ENCODE assay signal across 9 cellular contexts in the genomic region with DNA sequence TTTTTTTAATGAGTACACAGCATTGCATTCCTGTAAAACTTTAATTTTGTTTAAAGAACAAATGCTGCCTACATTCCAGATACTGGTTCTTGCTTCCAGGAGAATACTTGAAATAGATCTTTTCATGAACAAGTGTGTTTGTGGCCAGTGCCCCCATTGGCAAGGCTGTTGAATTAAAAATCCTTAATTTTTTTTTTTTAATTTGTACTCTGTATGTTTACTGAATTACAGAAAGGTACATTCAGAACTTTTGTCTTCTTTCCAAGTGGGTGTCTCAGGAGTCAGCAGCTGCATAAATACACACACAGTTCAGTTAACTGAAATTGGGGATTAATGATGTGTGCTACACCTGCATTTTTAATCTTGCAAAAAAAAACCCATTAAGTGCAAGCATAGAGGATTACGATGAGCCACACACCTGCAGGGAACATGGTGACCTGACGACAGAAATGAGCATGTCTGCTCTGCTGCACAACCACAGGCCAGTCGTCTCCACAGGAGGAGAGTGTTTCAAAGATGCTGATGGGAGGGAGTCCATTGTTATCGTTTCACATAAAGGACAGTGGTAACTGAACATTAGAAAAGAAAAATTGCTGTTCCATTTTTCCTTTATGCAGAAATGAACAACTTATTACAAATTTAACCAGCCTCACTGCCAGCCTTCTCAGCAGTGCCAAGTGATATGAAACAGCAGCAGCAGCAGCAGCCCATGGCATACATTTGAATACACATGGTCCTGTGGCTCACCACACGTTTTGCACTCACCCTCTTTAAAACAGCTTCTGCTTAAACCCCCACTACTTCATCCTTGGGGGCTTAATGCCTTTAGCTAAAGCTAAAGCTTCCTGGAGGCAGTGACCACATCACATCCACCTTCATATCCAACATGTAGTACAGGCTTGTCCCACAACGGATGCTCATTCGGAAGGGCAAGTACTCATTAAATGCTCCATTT.
A peak's percentile ranks its signal among the peaks of the same experiment; 100 is the strongest.
DNase-seq lines count a peak whose midpoint lies in the region; ATAC-seq and TF ChIP-seq lines count a peak whose summit lies in the region.
"Had no signal": no experiment of that assay in that cellular context is flagged by ENCODE, and none has a peak within 500 bp of the region (broad histone marks: within the 10 kb centered on the region; RNA-seq: fewer than 3 reads in every experiment).

No MANE protein-coding gene starts in this region.

- WGBS in esophagus muscularis mucosa: 70% methylated on average over 7 of the region's 7 CpGs

- H3K27ac ChIP-seq in esophagus muscularis mucosa (replicated peaks in 1 of 4): peak overlapping the region; percentile 46 to 63 (median 57)

- no peak for TF ChIP-seq EP300 in esophagus muscularis mucosa (IDR thresholded peaks at IDR 0.05)

- peaks cover 11 to 25% (median 20%) of the 10 kb centered on the region in 4 donors for H3K4me1 ChIP-seq in esophagus muscularis mucosa

- intact Hi-C loops in esophagus muscularis mucosa (cut with DNase I): no loop called here

- peak; percentile 48 for ATAC-seq in GM18520 (IDR thresholded peaks at IDR 0.05; ENCODE audit: unreplicated experiment)
- ATAC-seq in HG02610 (IDR thresholded peaks at IDR 0.05; ENCODE audit: unreplicated experiment): peak; percentile 61

- no peaks in the 10 kb centered on the region for H3K36me3 ChIP-seq in esophagus muscularis mucosa

- DNase-seq in NCI-H1092 (lab: John Stamatoyannopoulos, UW) (peak; percentile 46), esophagus muscularis mucosa (ENCODE audit: extremely low spot score) (no peak), HT-29 (ENCODE audit: low spot score) (no peak), SIG-M5 (lab: John Stamatoyannopoulos, UW) (no peak), T1000 (lab: John Stamatoyannopoulos, UW) (no peak)
- no peak for DNase-seq in activated T-cell treated with anti-CD3 and anti-CD28 coated beads, Interleukin-2, amount 50 U/mL, for 48 hours
- DNase-seq: activated B cell treated with CpG ODN at 0.5 μM for 24 hours had no signal

- no peak overlapping the region for H3K4me3 ChIP-seq in esophagus muscularis mucosa

- no peak for TF ChIP-seq CTCF in esophagus muscularis mucosa (IDR thresholded peaks at IDR 0.05)

- TF ChIP-seq POLR2A in esophagus muscularis mucosa (IDR thresholded peaks at IDR 0.05; ENCODE audit: low read depth): no peak

- peaks cover 0 to 5% (median 0%) of the 10 kb centered on the region in 4 donors for H3K9me3 ChIP-seq in esophagus muscularis mucosa

- H3K27me3 ChIP-seq in esophagus muscularis mucosa: no peaks in the 10 kb centered on the region
